Comparison of ENCODE assay signal across 9 cellular contexts in genomic region chr1:42767510-42767924, GRCh38. TPM values are rescaled to one million over a fixed set of nuclear protein-coding genes. Genes with fewer than 3 reads are reported as not detected.
A peak's percentile ranks its signal among the peaks of the same experiment; 100 is the strongest.
DNase-seq lines count a peak whose midpoint lies in the region; ATAC-seq and TF ChIP-seq lines count a peak whose summit lies in the region.
"Had no signal": no experiment of that assay in that cellular context is flagged by ENCODE, and none has a peak within 500 bp of the region (broad histone marks: within the 10 kb centered on the region; RNA-seq: fewer than 3 reads in every experiment).

No MANE protein-coding gene starts in this region.

- H3K4me1 Mint-ChIP-seq in activated CD8-positive, alpha-beta T cell treated with anti-CD3 and anti-CD28 coated beads, Interleukin-2, amount 10 ng/mL, durations not matched to agents 7 days and 5 days (ENCODE audit: low read depth), result peaks cover 32% of the 10 kb centered on the region
- H3K4me1 Mint-ChIP-seq in stimulated activated naive CD8-positive, alpha-beta T cell treated with anti-CD3 and anti-CD28 coated beads, Interleukin-15, Interleukin-2, amounts not matched to agents 100 ng/mL and 50 ng/mL, for 24 hours (ENCODE audit: low read depth), result peaks cover 40% of the 10 kb centered on the region

- DNase-seq in AG04449 (ENCODE audit: low read depth, low spot score), result no peak
- no peak for DNase-seq in activated CD8-positive, alpha-beta T cell treated with anti-CD3 and anti-CD28 coated beads, Interleukin-2, amount 10 ng/mL, durations not matched to agents 7 days and 5 days
- no peak for DNase-seq in EL
- DNase-seq in G401 (ENCODE audit: low spot score), result no peak

- ATAC-seq in GM19035 (IDR thresholded peaks at IDR 0.05; ENCODE audit: unreplicated experiment) (peak; percentile 16), HG03342 (IDR thresholded peaks at IDR 0.05; ENCODE audit: unreplicated experiment) (peak; percentile 14)
- peak; percentile 19 for ATAC-seq in activated CD8-positive, alpha-beta T cell treated with anti-CD3 and anti-CD28 coated beads, Interleukin-2, amount 10 ng/mL, durations not matched to agents 7 days and 5 days

- POLR2A ChIA-PET in AG04449 (lab: Yijun Ruan, JAX), result interaction anchor here (0.6 to 2.0 kb wide), 7 partner anchors 10 to 596 kb away, joined by 3 to 9 read pairs (median 5); partner anchors contain the start of genes ERMAP, SVBP, TMEM269 and ZNF691
- POLR2A ChIA-PET in activated CD8-positive, alpha-beta T cell treated with anti-CD3 and anti-CD28 coated beads, Interleukin-2, amount 10 ng/mL, durations not matched to agents 7 days and 5 days (lab: Charles Lee), result interaction anchor here (0.6 to 2.8 kb wide), 21 partner anchors 9 to 601 kb away, joined by 3 to 36 read pairs (median 6); partner anchors contain the start of genes CDC20, ERMAP, FOXJ3 and PPIH

- peak overlapping the region; percentile 96 for H3K27ac Mint-ChIP-seq in activated CD8-positive, alpha-beta T cell treated with anti-CD3 and anti-CD28 coated beads, Interleukin-2, amount 10 ng/mL, durations not matched to agents 7 days and 5 days
- H3K27ac Mint-ChIP-seq in stimulated activated naive CD8-positive, alpha-beta T cell treated with anti-CD3 and anti-CD28 coated beads, Interleukin-15, Interleukin-2, amounts not matched to agents 100 ng/mL and 50 ng/mL, for 24 hours, result peak overlapping the region; percentile 87

- no peak for TF ChIP-seq CTCF in AG04449 (IDR thresholded peaks at IDR 0.05; ENCODE audit: insufficient read depth, low read length, missing control alignments)

- CTCF ChIA-PET in AG04449 (lab: Yijun Ruan, JAX), result interaction anchor here (0.8 to 4.7 kb wide), 4 partner anchors 10 to 305 kb away, joined by 4 to 59 read pairs (median 22); no protein-coding TSS in a partner anchor
- CTCF ChIA-PET in activated CD8-positive, alpha-beta T cell treated with anti-CD3 and anti-CD28 coated beads, Interleukin-2, amount 10 ng/mL, durations not matched to agents 7 days and 5 days (lab: Charles Lee), result interaction anchor here (0.6 to 5.9 kb wide), 16 partner anchors 10 to 594 kb away, joined by 3 to 90 read pairs (median 6); partner anchors contain the start of genes PPCS and ZNF691

- peaks cover 26% of the 10 kb centered on the region for H3K36me3 Mint-ChIP-seq in activated CD8-positive, alpha-beta T cell treated with anti-CD3 and anti-CD28 coated beads, Interleukin-2, amount 10 ng/mL, durations not matched to agents 7 days and 5 days (ENCODE audit: low read depth)
- H3K36me3 Mint-ChIP-seq in stimulated activated naive CD8-positive, alpha-beta T cell treated with anti-CD3 and anti-CD28 coated beads, Interleukin-15, Interleukin-2, amounts not matched to agents 100 ng/mL and 50 ng/mL, for 24 hours (ENCODE audit: low read depth), result peaks cover 19% of the 10 kb centered on the region

- in situ Hi-C loops in G401 (cut with HindIII; ENCODE audit: low sequenced_read_pairs), result no loop called here

- H3K27me3 Mint-ChIP-seq in activated CD8-positive, alpha-beta T cell treated with anti-CD3 and anti-CD28 coated beads, Interleukin-2, amount 10 ng/mL, durations not matched to agents 7 days and 5 days (ENCODE audit: low read depth), result no peaks in the 10 kb centered on the region
- H3K27me3 Mint-ChIP-seq in stimulated activated naive CD8-positive, alpha-beta T cell treated with anti-CD3 and anti-CD28 coated beads, Interleukin-15, Interleukin-2, amounts not matched to agents 100 ng/mL and 50 ng/mL, for 24 hours, result no peaks in the 10 kb centered on the region

- H3K4me3 Mint-ChIP-seq in activated CD8-positive, alpha-beta T cell treated with anti-CD3 and anti-CD28 coated beads, Interleukin-2, amount 10 ng/mL, durations not matched to agents 7 days and 5 days, result no peak overlapping the region
- no peak overlapping the region for H3K4me3 Mint-ChIP-seq in stimulated activated naive CD8-positive, alpha-beta T cell treated with anti-CD3 and anti-CD28 coated beads, Interleukin-15, Interleukin-2, amounts not matched to agents 100 ng/mL and 50 ng/mL, for 24 hours

- peak overlapping the region; percentile 83 for H3K4me3 ChIP-seq in AG04449 (ENCODE audit: low read depth, low read length)
- H3K4me3 ChIP-seq in iPS-11a (ENCODE audit: low read depth, low read length), result peak overlapping the region; percentile 94

- no peaks in the 10 kb centered on the region for H3K9me3 Mint-ChIP-seq in activated CD8-positive, alpha-beta T cell treated with anti-CD3 and anti-CD28 coated beads, Interleukin-2, amount 10 ng/mL, durations not matched to agents 7 days and 5 days (ENCODE audit: insufficient read depth)
- H3K9me3 Mint-ChIP-seq in stimulated activated naive CD8-positive, alpha-beta T cell treated with anti-CD3 and anti-CD28 coated beads, Interleukin-15, Interleukin-2, amounts not matched to agents 100 ng/mL and 50 ng/mL, for 24 hours, result no peaks in the 10 kb centered on the region

RNA-seq across cellular contexts. Expression of gene C1orf50, which starts 0.5 kb away (rescaled TPM):
- total RNA-seq in activated CD8-positive, alpha-beta T cell treated with anti-CD3 and anti-CD28 coated beads, Interleukin-2, amount 10 ng/mL, durations not matched to agents 7 days and 5 days, result 1 to 10 TPM; 6.3 to 6.7 TPM
- 4.7 and 9.2 TPM in 2 replicates for total RNA-seq in G401 (2014; rRNA removed; shearing (Covaris generic))

RNA-seq across cellular contexts. Expression of gene P3H1, which starts 0.7 kb away (rescaled TPM):
- 10 to 100 TPM; 42.9 to 45.5 TPM for total RNA-seq in activated CD8-positive, alpha-beta T cell treated with anti-CD3 and anti-CD28 coated beads, Interleukin-2, amount 10 ng/mL, durations not matched to agents 7 days and 5 days
- total RNA-seq in G401 (2014; rRNA removed; shearing (Covaris generic)), result 27.2 and 32.5 TPM in 2 replicates

RNA-seq across cellular contexts. Expression of gene TMEM269, which starts 17.3 kb away (rescaled TPM):
- under 1 TPM in 1 of 2 experiments, not detected in 1; 0.40 TPM for total RNA-seq in activated CD8-positive, alpha-beta T cell treated with anti-CD3 and anti-CD28 coated beads, Interleukin-2, amount 10 ng/mL, durations not matched to agents 7 days and 5 days
- total RNA-seq in G401 (2014; rRNA removed; shearing (Covaris generic)), result 0.80 TPM in 1 of 2 replicates, not detected in the other
- total RNA-seq: lung microvascular endothelial cell had no signal

RNA-seq across cellular contexts. Expression of gene CLDN19, which starts 27.5 kb away (rescaled TPM):
- total RNA-seq in activated CD8-positive, alpha-beta T cell treated with anti-CD3 and anti-CD28 coated beads, Interleukin-2, amount 10 ng/mL, durations not matched to agents 7 days and 5 days, result not detected
- total RNA-seq in G401 (2014; rRNA removed; shearing (Covaris generic)), result 0.03 TPM in 1 of 2 replicates, not detected in the other
- total RNA-seq: lung microvascular endothelial cell had no signal

RNA-seq across cellular contexts. Expression of gene ERMAP, which starts 49.4 kb away (rescaled TPM):
- 1 to 10 TPM; 5.7 to 6.0 TPM for total RNA-seq in activated CD8-positive, alpha-beta T cell treated with anti-CD3 and anti-CD28 coated beads, Interleukin-2, amount 10 ng/mL, durations not matched to agents 7 days and 5 days
- 5.3 and 8.1 TPM in 2 replicates for total RNA-seq in G401 (2014; rRNA removed; shearing (Covaris generic))
